ENCODE assay signal across 18 cellular contexts in genomic region chr20:62884556-62884955, GRCh38.
"Had no signal": no experiment of that assay in that cellular context is flagged by ENCODE, and none has a peak within 500 bp of the region (broad histone marks: within the 10 kb centered on the region; RNA-seq: fewer than 3 reads in every experiment).

No MANE protein-coding gene starts in this region.

- H3K27me3 ChIP-seq: body of pancreas, colonic mucosa, gastrocnemius medialis, upper lobe of right lung had no signal

- H3K4me1 ChIP-seq: colonic mucosa, gastrocnemius medialis, upper lobe of right lung had no signal

- H3K27ac Mint-ChIP-seq: activated CD4-positive, alpha-beta T cell treated with anti-CD3 and anti-CD28 coated beads for 36 hours; mesothelial cell of epicardium; nephron had no signal

- H3K27ac ChIP-seq: body of pancreas, colonic mucosa, gastrocnemius medialis, upper lobe of right lung had no signal

- H3K9me3 Mint-ChIP-seq: mesothelial cell of epicardium; nephron; stimulated activated naive B cell treated with anti-CD40 and anti-IgM and Interleukin-4, amounts not matched to agents 10 μg/mL and 1 μg/mL and 100 μg/mL, for 72 hours had no signal

- H3K9me3 ChIP-seq: body of pancreas, colonic mucosa, gastrocnemius medialis, upper lobe of right lung had no signal

- H3K27me3 Mint-ChIP-seq: activated CD4-positive, alpha-beta T cell treated with anti-CD3 and anti-CD28 coated beads for 36 hours; stimulated activated naive B cell treated with anti-CD40 and anti-IgM and Interleukin-4, amounts not matched to agents 10 μg/mL and 1 μg/mL and 100 μg/mL, for 72 hours had no signal

- H3K4me3 ChIP-seq: body of pancreas, colonic mucosa, gastrocnemius medialis, lung, upper lobe of right lung had no signal

- H3K4me3 Mint-ChIP-seq: activated CD4-positive, alpha-beta T cell treated with anti-CD3 and anti-CD28 coated beads for 36 hours; mesothelial cell of epicardium; nephron; stimulated activated naive B cell treated with anti-CD40 and anti-IgM and Interleukin-4, amounts not matched to agents 10 μg/mL and 1 μg/mL and 100 μg/mL, for 72 hours had no signal

- FAIRE-seq: endometrium, keratinocyte, TTC549 had no signal

- ATAC-seq: activated CD4-positive, alpha-beta T cell treated with anti-CD3 and anti-CD28 coated beads for 36 hours; body of pancreas; gastrocnemius medialis; stimulated activated naive B cell treated with anti-CD40 and anti-IgM and Interleukin-4, amounts not matched to agents 10 μg/mL and 1 μg/mL and 100 μg/mL, for 72 hours; upper lobe of right lung had no signal

- DNase-seq: activated CD4-positive, alpha-beta T cell treated with anti-CD3 and anti-CD28 coated beads for 36 hours; activated CD4-positive, alpha-beta T cell treated with anti-CD3 and anti-CD28 coated beads, Interleukin-2, amount 50 U/mL, for 48 hours; activated naive CD4-positive, alpha-beta T cell; body of pancreas; caudate nucleus; colonic mucosa; gastrocnemius medialis; head of caudate nucleus; occipital lobe; retina; stimulated activated naive B cell treated with anti-CD40 and anti-IgM and Interleukin-4, amounts not matched to agents 10 μg/mL and 1 μg/mL and 100 μg/mL, for 72 hours; upper lobe of right lung had no signal
